Comparison of ENCODE assay signal across 1 cellular context in the genomic region with DNA sequence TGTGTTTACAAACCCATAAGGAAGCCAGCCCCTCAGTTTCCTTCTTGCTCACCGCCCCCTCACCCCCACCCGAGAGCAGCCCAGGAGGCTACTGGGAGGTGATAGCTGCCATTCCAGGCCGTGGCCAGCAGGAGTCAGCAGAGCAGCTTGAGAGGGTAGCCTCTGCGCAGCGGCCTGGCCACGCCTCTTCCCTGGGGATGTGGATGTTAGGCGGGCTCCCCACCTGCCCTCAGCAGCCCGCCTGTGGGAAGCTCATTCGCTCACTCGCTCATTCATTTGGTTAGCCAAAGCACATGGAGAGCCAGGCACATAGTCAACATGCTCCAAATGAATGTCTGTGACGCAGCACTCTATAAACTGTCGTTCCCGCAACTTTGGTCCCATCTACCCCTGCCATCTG.
TF ChIP-seq lines count a peak whose summit lies in the region.

No MANE protein-coding gene starts in this region.

TF ChIP-seq in SK-N-SH, 30 proteins besides CTCF, POLR2A, EP300 and RAD21:
- TF ChIP-seq TCF12 (IDR thresholded peaks at IDR 0.05) (no peak), CHD2 (IDR thresholded peaks at IDR 0.05; ENCODE audit: low read length, partially characterized antibody) (peak; percentile 40), RCOR1 (IDR thresholded peaks at IDR 0.05; ENCODE audit: low read length) (peak; percentile 48; the same call in 1 of the 2 replicates), NRF1 (IDR thresholded peaks at IDR 0.05; ENCODE audit: low read depth, low read length) (peak; percentile 45), SMC3 (IDR thresholded peaks at IDR 0.05; ENCODE audit: low read depth, low read length) (peak; percentile 93), FOXJ3 (CRISPR knock-in tag; IDR thresholded peaks at IDR 0.05) (no peak)
